Comparison of ENCODE assay signal across 8 cellular contexts in the genomic region with DNA sequence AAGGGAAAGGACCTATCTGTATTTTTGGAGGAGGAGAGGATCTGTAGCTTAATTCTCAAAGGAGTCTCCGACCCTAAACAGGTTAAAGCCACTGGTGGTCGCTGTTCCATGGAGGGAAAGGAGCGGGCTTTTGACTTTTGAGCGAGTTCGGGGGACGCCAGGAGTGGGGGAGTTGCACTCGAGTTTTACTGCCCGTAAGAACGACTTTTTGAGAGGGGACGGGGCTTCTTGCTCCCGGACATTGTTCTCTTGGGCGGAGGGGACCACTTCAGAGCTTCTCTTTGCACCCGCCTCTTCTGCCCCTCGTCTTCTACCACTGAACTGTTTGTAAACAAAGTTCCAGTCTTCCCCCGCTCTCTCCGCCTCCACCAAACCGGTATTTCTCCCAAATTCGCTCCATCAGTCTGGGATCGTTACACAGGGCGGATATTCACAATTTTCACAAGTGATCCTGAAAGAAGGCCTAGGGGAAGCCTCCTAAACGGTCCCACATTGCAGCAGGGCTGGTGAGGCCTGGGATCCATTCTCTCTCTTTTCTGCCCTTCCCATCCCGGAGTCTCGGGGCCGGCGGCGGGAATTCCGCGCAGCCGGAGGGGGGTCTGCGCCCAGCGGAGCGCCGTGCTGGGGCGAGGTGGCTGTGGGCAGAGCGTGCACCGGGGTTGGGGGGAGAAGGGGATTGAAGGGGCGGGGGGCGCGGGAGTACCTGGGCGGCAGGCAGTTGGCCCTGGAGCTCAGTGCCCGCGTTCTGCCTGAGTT. TPM values are rescaled to one million over a fixed set of nuclear protein-coding genes. Genes with fewer than 3 reads are reported as not detected.
DNase-seq lines count a peak whose midpoint lies in the region; ATAC-seq, FAIRE-seq and TF ChIP-seq lines count a peak whose summit lies in the region.

No MANE protein-coding gene starts in this region.

- peaks cover 34% of the 10 kb centered on the region for H3K4me1 Mint-ChIP-seq in T-helper 1 cell treated with Interleukin-12 subunit alpha and Interleukin-12 subunit beta and Interleukin-4 antibody, amounts not matched to agents 30 μg/mL and 1 μg/mL, for 36 hours (ENCODE audit: low read depth)
- peaks cover 23% of the 10 kb centered on the region for H3K4me1 Mint-ChIP-seq in endothelial cell (ENCODE audit: unreplicated experiment)

- peaks cover 99% of the 10 kb centered on the region for H3K27me3 ChIP-seq in NT2/D1 (ENCODE audit: insufficient read depth, insufficient read length)
- peaks cover 97 to 100% (median 100%) of the 10 kb centered on the region in 3 donors for H3K27me3 ChIP-seq in gastrocnemius medialis

- H3K27me3 Mint-ChIP-seq in T-helper 1 cell treated with Interleukin-12 subunit alpha and Interleukin-12 subunit beta and Interleukin-4 antibody, amounts not matched to agents 30 μg/mL and 1 μg/mL, for 36 hours (ENCODE audit: low read depth), result peaks cover 80% of the 10 kb centered on the region
- peaks cover 47% of the 10 kb centered on the region for H3K27me3 Mint-ChIP-seq in endothelial cell (ENCODE audit: unreplicated experiment)

- no peak for TF ChIP-seq POLR2A in gastrocnemius medialis (IDR thresholded peaks at IDR 0.05)
- TF ChIP-seq POLR2A in GM12892 (IDR thresholded peaks at IDR 0.05; ENCODE audit: low read depth, low read length), result no peak

- no peaks in the 10 kb centered on the region for H3K9me3 ChIP-seq in NT2/D1 (ENCODE audit: insufficient read depth, low read length)
- no peaks in the 10 kb centered on the region for H3K9me3 ChIP-seq in gastrocnemius medialis

- no peaks in the 10 kb centered on the region for H3K9me3 Mint-ChIP-seq in T-helper 1 cell treated with Interleukin-12 subunit alpha and Interleukin-12 subunit beta and Interleukin-4 antibody, amounts not matched to agents 30 μg/mL and 1 μg/mL, for 36 hours
- H3K9me3 Mint-ChIP-seq in endothelial cell (ENCODE audit: unreplicated experiment), result no peaks in the 10 kb centered on the region

- no peak overlapping the region for H3K27ac ChIP-seq in gastrocnemius medialis

- H3K36me3 ChIP-seq in NT2/D1 (ENCODE audit: insufficient read depth, insufficient read length, low read length), result no peaks in the 10 kb centered on the region
- H3K36me3 ChIP-seq in gastrocnemius medialis, result no peaks in the 10 kb centered on the region

- ATAC-seq in gastrocnemius medialis (no peak), GM21737 (IDR thresholded peaks at IDR 0.05; ENCODE audit: unreplicated experiment) (no peak)

- H3K9ac ChIP-seq in NT2/D1 (ENCODE audit: insufficient read length, low read depth), result peak overlapping the region; percentile 71

- H3K4me1 ChIP-seq in NT2/D1 (ENCODE audit: insufficient read depth, insufficient read length), result peaks cover 13% of the 10 kb centered on the region
- peaks cover 27 to 54% of the 10 kb centered on the region in 2 donors for H3K4me1 ChIP-seq in gastrocnemius medialis

- H3K4me3 Mint-ChIP-seq in T-helper 1 cell treated with Interleukin-12 subunit alpha and Interleukin-12 subunit beta and Interleukin-4 antibody, amounts not matched to agents 30 μg/mL and 1 μg/mL, for 36 hours, result peak overlapping the region; percentile 85
- peak overlapping the region; percentile 86 for H3K4me3 Mint-ChIP-seq in endothelial cell (ENCODE audit: unreplicated experiment)

- DNase-seq in T-helper 1 cell (no peak), NT2/D1 (ENCODE audit: low read depth, low spot score) (no peak), endothelial cell (ENCODE audit: low spot score) (no peak), gastrocnemius medialis (no peak), GM12892 (ENCODE audit: insufficient read length) (no peak)
- DNase-seq in activated effector memory CD4-positive, alpha-beta T cell treated with anti-CD3 and anti-CD28 coated beads, Interleukin-2, amount 50 U/mL, for 16 hours, result no peak

- FAIRE-seq in GM12892 (lab: Jason Lieb, UNC), result no peak

- H3K4me3 ChIP-seq in NT2/D1 (ENCODE audit: insufficient read length, low read depth), result peak overlapping the region; percentile 59
- peak overlapping the region; percentile 9 to 71 (median 41) for H3K4me3 ChIP-seq in gastrocnemius medialis

- intact Hi-C loops in gastrocnemius medialis (cut with DNase I; ENCODE audit: low total_unique reads), result loop anchor here (5.0 kb wide), 1 partner anchor 99 kb away; a partner anchor contains a TSS

- H3K36me3 Mint-ChIP-seq in T-helper 1 cell treated with Interleukin-12 subunit alpha and Interleukin-12 subunit beta and Interleukin-4 antibody, amounts not matched to agents 30 μg/mL and 1 μg/mL, for 36 hours (ENCODE audit: low read depth), result peaks cover 7% of the 10 kb centered on the region
- peaks cover 7% of the 10 kb centered on the region for H3K36me3 Mint-ChIP-seq in endothelial cell (ENCODE audit: low read depth, unreplicated experiment)

- TF ChIP-seq CTCF in endothelial cell (IDR thresholded peaks at IDR 0.05; ENCODE audit: unreplicated experiment) (no peak), gastrocnemius medialis (IDR thresholded peaks at IDR 0.05 in 4 of 5, conservative IDR thresholded peaks at IDR 0.05 in 1 of 5) (peak in 1 of 5 experiments; percentile 10)

- in situ Hi-C loops in gastrocnemius medialis (cut with MboI; ENCODE audit: low sequenced_read_pairs in 4 of 4), result loop anchor here in 1 of 4 donors (25.0 kb wide), 1 partner anchor 284 kb away; no protein-coding TSS in a partner anchor

- H3K27ac Mint-ChIP-seq in T-helper 1 cell treated with Interleukin-12 subunit alpha and Interleukin-12 subunit beta and Interleukin-4 antibody, amounts not matched to agents 30 μg/mL and 1 μg/mL, for 36 hours, result peak overlapping the region; percentile 72
- H3K27ac Mint-ChIP-seq in endothelial cell (ENCODE audit: unreplicated experiment), result no peak overlapping the region

RNA-seq across cellular contexts. Expression of a gene that starts 6.6 kb away (rescaled TPM):
- total RNA-seq in endothelial cell (ENCODE audit: unreplicated experiment) (0.28 TPM), gastrocnemius medialis (not detected)
- 0.17 TPM for polyA plus RNA-seq in GM12892 (2012; ENCODE audit: missing spikeins)

RNA-seq across cellular contexts. Expression of a gene that starts 10.8 kb away (rescaled TPM):
- total RNA-seq in endothelial cell (ENCODE audit: unreplicated experiment), result 0.87 TPM
- total RNA-seq in gastrocnemius medialis, result under 1 TPM in 1 of 4 donors, not detected in 3; 0.16 TPM
- polyA plus RNA-seq in GM12892 (2012; ENCODE audit: missing spikeins), result 0.28 TPM
